ENCODE assay signal across 17 cellular contexts in the genomic region with DNA sequence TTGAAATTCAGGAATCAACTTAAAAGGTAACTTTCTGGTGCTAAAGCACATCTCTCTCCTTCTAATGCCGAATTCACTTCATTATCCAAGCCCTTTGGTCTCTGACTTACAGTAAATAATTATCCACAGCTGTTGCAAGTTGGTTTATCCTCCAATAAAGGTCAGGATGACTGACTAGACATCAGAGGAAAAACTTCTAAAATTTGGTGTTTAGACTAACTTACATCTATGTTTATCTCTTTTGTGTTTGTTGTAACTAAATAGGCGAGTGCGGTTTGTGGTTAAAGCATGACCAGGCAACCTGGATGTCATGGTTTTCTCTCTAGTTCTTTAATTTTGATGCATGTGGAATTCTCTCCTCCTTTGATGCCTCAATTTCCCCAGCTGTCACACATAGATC.
"Had no signal": no experiment of that assay in that cellular context is flagged by ENCODE, and none has a peak within 500 bp of the region (broad histone marks: within the 10 kb centered on the region; RNA-seq: fewer than 3 reads in every experiment).

No MANE protein-coding gene starts in this region.

- H3K27me3 ChIP-seq: suprapubic skin had no signal

- H3K27me3 Mint-ChIP-seq: activated CD4-positive, alpha-beta memory T cell treated with anti-CD3 and anti-CD28 coated beads for 36 hours; activated naive CD8-positive, alpha-beta T cell treated with anti-CD3 and anti-CD28 coated beads, Interleukin-2, amount 10 ng/mL, durations not matched to agents 7 days and 5 days; T-cell had no signal

- H3K4me3 Mint-ChIP-seq: activated CD4-positive, alpha-beta memory T cell treated with anti-CD3 and anti-CD28 coated beads for 36 hours; activated naive CD8-positive, alpha-beta T cell treated with anti-CD3 and anti-CD28 coated beads, Interleukin-2, amount 10 ng/mL, durations not matched to agents 7 days and 5 days; nephron progenitor cell; T-cell had no signal

- H3K4me1 Mint-ChIP-seq: activated naive CD8-positive, alpha-beta T cell treated with anti-CD3 and anti-CD28 coated beads, Interleukin-2, amount 10 ng/mL, durations not matched to agents 7 days and 5 days; T-cell had no signal

- H3K4me3 ChIP-seq: cardiac muscle cell, suprapubic skin, upper lobe of left lung had no signal

- H3K27ac Mint-ChIP-seq: activated CD4-positive, alpha-beta memory T cell treated with anti-CD3 and anti-CD28 coated beads for 36 hours; activated naive CD8-positive, alpha-beta T cell treated with anti-CD3 and anti-CD28 coated beads, Interleukin-2, amount 10 ng/mL, durations not matched to agents 7 days and 5 days; nephron progenitor cell; T-cell had no signal

- ATAC-seq: left colon; sciatic nerve; stimulated activated naive CD8-positive, alpha-beta T cell treated with anti-CD3 and anti-CD28 coated beads, Interleukin-15, Interleukin-2, amounts not matched to agents 100 U/mL and 50 U/mL, for 24 hours; T-cell had no signal

- H3K36me3 ChIP-seq: cardiac muscle cell, suprapubic skin, upper lobe of left lung had no signal

- H3K4me1 ChIP-seq: upper lobe of left lung had no signal

- DNase-seq: activated CD4-positive, alpha-beta memory T cell treated with anti-CD3 and anti-CD28 coated beads for 36 hours; activated gamma-delta T cell treated with Interleukin-2 at 50 U/mL for 16 hours; activated naive CD8-positive, alpha-beta T cell treated with anti-CD3 and anti-CD28 coated beads, Interleukin-2, amount 10 ng/mL, durations not matched to agents 7 days and 5 days; activated T-cell treated with anti-CD3 and anti-CD28 coated beads, Interleukin-2, amount 50 U/mL, for 48 hours; aorta; left colon; nephron progenitor cell; stimulated activated CD4-positive, alpha-beta T cell treated with anti-CD3 and anti-CD28 coated beads, Interleukin-4, amount 100 ng/mL, for 1 hour; stimulated activated CD8-positive, alpha-beta memory T cell treated with anti-CD3 and anti-CD28 coated beads, Interleukin-4, amount 100 ng/mL, for 48 hours; stimulated activated naive CD8-positive, alpha-beta T cell treated with anti-CD3 and anti-CD28 coated beads, Interleukin-15, Interleukin-2, amounts not matched to agents 100 U/mL and 50 U/mL, for 24 hours; T-cell; T1000; upper lobe of left lung had no signal

- H3K36me3 Mint-ChIP-seq: activated CD4-positive, alpha-beta memory T cell treated with anti-CD3 and anti-CD28 coated beads for 36 hours; activated naive CD8-positive, alpha-beta T cell treated with anti-CD3 and anti-CD28 coated beads, Interleukin-2, amount 10 ng/mL, durations not matched to agents 7 days and 5 days; T-cell had no signal

- H3K27ac ChIP-seq: cardiac muscle cell, suprapubic skin, upper lobe of left lung, VCaP had no signal

- H3K9me3 ChIP-seq: suprapubic skin, upper lobe of left lung had no signal
